9 cellular contexts compared by ENCODE assay signal in genomic region chr12:103771466-103771865, GRCh38.
DNase-seq lines count a peak whose midpoint lies in the region; ATAC-seq and TF ChIP-seq lines count a peak whose summit lies in the region.
"Had no signal": no experiment of that assay in that cellular context is flagged by ENCODE, and none has a peak within 500 bp of the region (broad histone marks: within the 10 kb centered on the region; RNA-seq: fewer than 3 reads in every experiment).

No MANE protein-coding gene starts in this region.

- peak; percentile 71 for TF ChIP-seq CTCF in LNCaP clone FGC (IDR thresholded peaks at IDR 0.05; ENCODE audit: control insufficient read depth, extremely low read depth, insufficient read depth)

- no peak for ATAC-seq in HG02884 (IDR thresholded peaks at IDR 0.05; ENCODE audit: unreplicated experiment)
- ATAC-seq: T-cell had no signal

- peak; percentile 62 for DNase-seq in ELR (ENCODE audit: low read depth)
- DNase-seq in LNCaP clone FGC (ENCODE audit: low read depth) = no peak
- peak; percentile 11 to 54 for DNase-seq in dermis microvascular lymphatic vessel endothelial cell (ENCODE audit: low read depth in 2 of 2)
- peak; percentile 40 for DNase-seq in midbrain (lab: John Stamatoyannopoulos, UW)
- no peak for DNase-seq in NCI-H187 (lab: John Stamatoyannopoulos, UW)
- no peak for DNase-seq in stimulated activated CD4-positive, alpha-beta T cell treated with anti-CD3 and anti-CD28 coated beads, Interleukin-1b, Interleukin-23, amount 100 ng/mL, for 48 hours
- DNase-seq in stimulated activated CD4-positive, alpha-beta T cell treated with anti-CD3 and anti-CD28 coated beads, Interleukin-2, amount 100 ng/mL, for 24 hours = no peak

- no peak overlapping the region for H3K4me3 ChIP-seq in LNCaP clone FGC (ENCODE audit: low read depth, low read length)

Comparison
In these comparisons a context has a peak if more than half of its experiments do, and no peak if none do; other contexts are left out.
1. DNase-seq: peak in ELR (single experiment), dermis microvascular lymphatic vessel endothelial cell (2 of 2) and midbrain (single experiment); none in LNCaP clone FGC (single experiment), NCI-H187 (0 of 2), stimulated activated CD4-positive, alpha-beta T cell treated with anti-CD3 and anti-CD28 coated beads, Interleukin-1b, Interleukin-23, amount 100 ng/mL, for 48 hours (single experiment) and stimulated activated CD4-positive, alpha-beta T cell treated with anti-CD3 and anti-CD28 coated beads, Interleukin-2, amount 100 ng/mL, for 24 hours (0 of 2).